In the genomic region with DNA sequence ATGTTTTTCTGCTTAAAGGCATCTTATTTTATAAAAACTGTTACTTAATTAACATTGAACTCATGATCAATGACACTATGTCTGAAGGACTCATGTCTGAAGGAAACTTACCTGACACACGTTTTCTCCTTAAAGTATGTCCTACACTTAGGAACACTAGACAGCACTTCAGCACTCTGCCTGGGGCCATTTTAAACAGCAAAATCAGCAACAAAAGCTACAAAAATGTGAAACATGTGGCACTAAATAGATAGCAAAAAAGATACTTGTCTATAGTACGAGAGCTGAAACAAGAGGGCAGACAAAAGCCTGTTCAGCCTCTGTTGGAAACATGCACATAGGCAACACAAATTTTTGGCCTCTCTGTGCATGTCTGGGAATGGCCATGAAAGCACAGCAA, we compare ENCODE assay signal across 30 cellular contexts.
"Had no signal": no experiment of that assay in that cellular context is flagged by ENCODE, and none has a peak within 500 bp of the region (broad histone marks: within the 10 kb centered on the region; RNA-seq: fewer than 3 reads in every experiment).

No MANE protein-coding gene starts in this region.

- H3K9me3 Mint-ChIP-seq: activated CD4-positive, alpha-beta memory T cell treated with anti-CD3 and anti-CD28 coated beads for 36 hours; activated CD4-positive, alpha-beta T cell treated with anti-CD3 and anti-CD28 coated beads, Interleukin-2, amount 10 ng/mL, durations not matched to agents 24 days and 14 days; activated naive CD4-positive, alpha-beta T cell treated with anti-CD3 and anti-CD28 coated beads, Interleukin-2, amount 10 ng/mL, durations not matched to agents 7 days and 5 days; activated naive CD4-positive, alpha-beta T cell treated with anti-CD3 and anti-CD28 coated beads, Interleukin-2, amount 50 U/mL, for 72 hours; activated naive CD8-positive, alpha-beta T cell treated with anti-CD3 and anti-CD28 coated beads, Interleukin-2, amount 10 ng/mL, durations not matched to agents 7 days and 5 days; activated T-cell treated with anti-CD3 and anti-CD28 coated beads, Interleukin-2, amount 50 U/mL, for 24 hours; activated T-cell treated with anti-CD3 and anti-CD28 coated beads, Interleukin-2, amount 50 U/mL, for 72 hours; brain; effector memory CD8-positive, alpha-beta T cell had no signal

- H3K36me3 ChIP-seq: ascending aorta, breast epithelium, esophagus muscularis mucosa, gastrocnemius medialis had no signal

- FAIRE-seq: colon had no signal

- H3K4me3 ChIP-seq: ascending aorta, breast epithelium, esophagus muscularis mucosa, gastrocnemius medialis had no signal

- DNase-seq: activated CD4-positive, alpha-beta memory T cell treated with anti-CD3 and anti-CD28 coated beads for 36 hours; activated CD4-positive, alpha-beta T cell treated with anti-CD3 and anti-CD28 coated beads for 36 hours; activated CD4-positive, alpha-beta T cell treated with anti-CD3 and anti-CD28 coated beads, Interleukin-2, amount 10 ng/mL, durations not matched to agents 24 days and 14 days; activated CD4-positive, CD25-positive, alpha-beta regulatory T cell; activated CD4-positive, CD25-positive, alpha-beta regulatory T cell treated with anti-CD3 and anti-CD28 coated beads, Interleukin-2, amount 50 U/mL, for 72 hours; activated CD8-positive, alpha-beta memory T cell treated with anti-CD3 and anti-CD28 coated beads, Interleukin-2, amount 10 ng/mL, durations not matched to agents 7 days and 5 days; activated CD8-positive, alpha-beta memory T cell treated with anti-CD3 and anti-CD28 coated beads, Interleukin-2, amount 50 U/mL, for 4 hours; activated CD8-positive, alpha-beta T cell treated with anti-CD3 and anti-CD28 coated beads, Interleukin-2, amount 10 ng/mL, durations not matched to agents 7 days and 5 days; activated gamma-delta T cell; activated naive CD4-positive, alpha-beta T cell; activated naive CD4-positive, alpha-beta T cell treated with anti-CD3 and anti-CD28 coated beads, Interleukin-2, amount 10 ng/mL, durations not matched to agents 7 days and 5 days; activated naive CD8-positive, alpha-beta T cell treated with anti-CD3 and anti-CD28 coated beads, Interleukin-2, amount 10 ng/mL, durations not matched to agents 7 days and 5 days; activated T-cell treated with anti-CD3 and anti-CD28 coated beads for 4 hours; activated T-cell treated with anti-CD3 and anti-CD28 coated beads, Interleukin-2, amount 50 U/mL, for 24 hours; activated T-cell treated with anti-CD3 and anti-CD28 coated beads, Interleukin-2, amount 50 U/mL, for 72 hours; cortex of kidney; dermis blood vessel endothelial cell; effector CD4-positive, alpha-beta T cell; effector memory CD8-positive, alpha-beta T cell; erythroblast; foreskin keratinocyte; gastrocnemius medialis; glutamatergic neuron; T-helper 2 cell had no signal

- H3K27me3 ChIP-seq: ascending aorta, breast epithelium, esophagus muscularis mucosa, gastrocnemius medialis had no signal

- H3K4me3 Mint-ChIP-seq: activated CD4-positive, alpha-beta memory T cell treated with anti-CD3 and anti-CD28 coated beads for 36 hours; activated CD4-positive, alpha-beta T cell treated with anti-CD3 and anti-CD28 coated beads for 36 hours; activated CD4-positive, alpha-beta T cell treated with anti-CD3 and anti-CD28 coated beads, Interleukin-2, amount 10 ng/mL, durations not matched to agents 24 days and 14 days; activated CD8-positive, alpha-beta memory T cell treated with anti-CD3 and anti-CD28 coated beads, Interleukin-2, amount 10 ng/mL, durations not matched to agents 7 days and 5 days; activated CD8-positive, alpha-beta T cell treated with anti-CD3 and anti-CD28 coated beads, Interleukin-2, amount 10 ng/mL, durations not matched to agents 7 days and 5 days; activated naive CD4-positive, alpha-beta T cell treated with anti-CD3 and anti-CD28 coated beads, Interleukin-2, amount 10 ng/mL, durations not matched to agents 7 days and 5 days; activated naive CD8-positive, alpha-beta T cell treated with anti-CD3 and anti-CD28 coated beads, Interleukin-2, amount 10 ng/mL, durations not matched to agents 7 days and 5 days; activated T-cell treated with anti-CD3 and anti-CD28 coated beads, Interleukin-2, amount 50 U/mL, for 24 hours; activated T-cell treated with anti-CD3 and anti-CD28 coated beads, Interleukin-2, amount 50 U/mL, for 72 hours; brain; effector memory CD8-positive, alpha-beta T cell had no signal

- H3K4me1 Mint-ChIP-seq: activated CD4-positive, alpha-beta T cell treated with anti-CD3 and anti-CD28 coated beads for 36 hours; activated CD4-positive, alpha-beta T cell treated with anti-CD3 and anti-CD28 coated beads, Interleukin-2, amount 10 ng/mL, durations not matched to agents 24 days and 14 days; activated CD8-positive, alpha-beta memory T cell treated with anti-CD3 and anti-CD28 coated beads, Interleukin-2, amount 10 ng/mL, durations not matched to agents 7 days and 5 days; activated naive CD4-positive, alpha-beta T cell treated with anti-CD3 and anti-CD28 coated beads, Interleukin-2, amount 10 ng/mL, durations not matched to agents 7 days and 5 days; activated naive CD8-positive, alpha-beta T cell treated with anti-CD3 and anti-CD28 coated beads, Interleukin-2, amount 10 ng/mL, durations not matched to agents 7 days and 5 days had no signal

- H3K36me3 Mint-ChIP-seq: activated CD4-positive, alpha-beta memory T cell treated with anti-CD3 and anti-CD28 coated beads for 36 hours; activated CD8-positive, alpha-beta memory T cell treated with anti-CD3 and anti-CD28 coated beads, Interleukin-2, amount 10 ng/mL, durations not matched to agents 7 days and 5 days; activated naive CD4-positive, alpha-beta T cell treated with anti-CD3 and anti-CD28 coated beads, Interleukin-2, amount 10 ng/mL, durations not matched to agents 7 days and 5 days; activated naive CD4-positive, alpha-beta T cell treated with anti-CD3 and anti-CD28 coated beads, Interleukin-2, amount 50 U/mL, for 72 hours; activated naive CD8-positive, alpha-beta T cell treated with anti-CD3 and anti-CD28 coated beads, Interleukin-2, amount 10 ng/mL, durations not matched to agents 7 days and 5 days; brain had no signal

- ATAC-seq: activated CD4-positive, alpha-beta T cell treated with anti-CD3 and anti-CD28 coated beads for 36 hours; activated CD8-positive, alpha-beta memory T cell treated with anti-CD3 and anti-CD28 coated beads, Interleukin-2, amount 10 ng/mL, durations not matched to agents 7 days and 5 days; activated CD8-positive, alpha-beta T cell treated with anti-CD3 and anti-CD28 coated beads, Interleukin-2, amount 10 ng/mL, durations not matched to agents 7 days and 5 days; activated naive CD4-positive, alpha-beta T cell treated with anti-CD3 and anti-CD28 coated beads, Interleukin-2, amount 50 U/mL, for 72 hours; activated T-cell treated with anti-CD3 and anti-CD28 coated beads, Interleukin-2, amount 50 U/mL, for 72 hours; effector memory CD8-positive, alpha-beta T cell; foreskin keratinocyte; gastrocnemius medialis had no signal

- H3K9me3 ChIP-seq: ascending aorta, breast epithelium, esophagus muscularis mucosa, gastrocnemius medialis had no signal

- H3K27ac Mint-ChIP-seq: activated CD4-positive, alpha-beta memory T cell treated with anti-CD3 and anti-CD28 coated beads for 36 hours; activated CD4-positive, alpha-beta T cell treated with anti-CD3 and anti-CD28 coated beads for 36 hours; activated CD4-positive, alpha-beta T cell treated with anti-CD3 and anti-CD28 coated beads, Interleukin-2, amount 10 ng/mL, durations not matched to agents 24 days and 14 days; activated CD8-positive, alpha-beta memory T cell treated with anti-CD3 and anti-CD28 coated beads, Interleukin-2, amount 10 ng/mL, durations not matched to agents 7 days and 5 days; activated CD8-positive, alpha-beta T cell treated with anti-CD3 and anti-CD28 coated beads, Interleukin-2, amount 10 ng/mL, durations not matched to agents 7 days and 5 days; activated naive CD4-positive, alpha-beta T cell treated with anti-CD3 and anti-CD28 coated beads, Interleukin-2, amount 10 ng/mL, durations not matched to agents 7 days and 5 days; activated naive CD4-positive, alpha-beta T cell treated with anti-CD3 and anti-CD28 coated beads, Interleukin-2, amount 50 U/mL, for 72 hours; activated naive CD8-positive, alpha-beta T cell treated with anti-CD3 and anti-CD28 coated beads, Interleukin-2, amount 10 ng/mL, durations not matched to agents 7 days and 5 days; activated T-cell treated with anti-CD3 and anti-CD28 coated beads, Interleukin-2, amount 50 U/mL, for 24 hours; activated T-cell treated with anti-CD3 and anti-CD28 coated beads, Interleukin-2, amount 50 U/mL, for 72 hours; brain; effector memory CD8-positive, alpha-beta T cell had no signal

- H3K27ac ChIP-seq: ascending aorta, breast epithelium, esophagus muscularis mucosa, foreskin keratinocyte had no signal

- H3K4me1 ChIP-seq: breast epithelium, foreskin keratinocyte had no signal
